In genomic region chr19:5138606-5139594, GRCh38 we compare ENCODE assay signal across 8 cellular contexts.
A peak's percentile ranks its signal among the peaks of the same experiment; 100 is the strongest.
DNase-seq lines count a peak whose midpoint lies in the region; ATAC-seq lines count a peak whose summit lies in the region.

No MANE protein-coding gene starts in this region.

- in situ Hi-C loops in G401 (cut with HindIII; ENCODE audit: low sequenced_read_pairs) (no loop called here), HAP-1 (cut with MboI; ENCODE audit: low sequenced_read_pairs) (no loop called here)

- no peak overlapping the region for H3K4me3 ChIP-seq in HAP-1

- peak; percentile 27 for DNase-seq in G401 (ENCODE audit: low spot score)
- DNase-seq in T-helper 2 cell treated with Interferon-gamma antibody and Interleukin-4, amounts not matched to agents 5 μg/mL and 100 μg/mL, for 36 hours (ENCODE audit: low spot score): peak; percentile 86
- peak; percentile 93 for DNase-seq in amniotic epithelial cell (ENCODE audit: low read depth)
- peak; percentile 91 for DNase-seq in naive B cell
- DNase-seq in superior temporal gyrus (ENCODE audit: extremely low spot score): peak; percentile 32
- DNase-seq in middle frontal gyrus (ENCODE audit: extremely low spot score, low spot score): no peak
- DNase-seq in HAP-1 (ENCODE audit: low spot score in 2 of 2): no peak

- H3K9me3 ChIP-seq in HAP-1: no peaks in the 10 kb centered on the region

- H3K4me3 Mint-ChIP-seq in T-helper 2 cell treated with Interferon-gamma antibody and Interleukin-4, amounts not matched to agents 5 μg/mL and 100 μg/mL, for 36 hours: peak overlapping the region; percentile 75
- peak overlapping the region; percentile 67 to 92 (median 86) for H3K4me3 Mint-ChIP-seq in naive B cell

- H3K4me1 ChIP-seq in HAP-1: no peaks in the 10 kb centered on the region

- no peaks in the 10 kb centered on the region for H3K27me3 ChIP-seq in HAP-1 (ENCODE audit: low read depth)

- H3K4me1 Mint-ChIP-seq in T-helper 2 cell treated with Interferon-gamma antibody and Interleukin-4, amounts not matched to agents 5 μg/mL and 100 μg/mL, for 36 hours (ENCODE audit: low read depth): peaks cover 23% of the 10 kb centered on the region
- H3K4me1 Mint-ChIP-seq in naive B cell: peaks cover 34 to 64% (median 46%) of the 10 kb centered on the region in 3 donors

- H3K36me3 Mint-ChIP-seq in T-helper 2 cell treated with Interferon-gamma antibody and Interleukin-4, amounts not matched to agents 5 μg/mL and 100 μg/mL, for 36 hours (ENCODE audit: low read depth): peaks cover 42% of the 10 kb centered on the region
- peaks cover 12 to 21% of the 10 kb centered on the region in 2 donors for H3K36me3 Mint-ChIP-seq in naive B cell

- H3K27me3 Mint-ChIP-seq in T-helper 2 cell treated with Interferon-gamma antibody and Interleukin-4, amounts not matched to agents 5 μg/mL and 100 μg/mL, for 36 hours (ENCODE audit: low read depth): peaks cover 4% of the 10 kb centered on the region
- no peaks in the 10 kb centered on the region for H3K27me3 Mint-ChIP-seq in naive B cell

- no peaks in the 10 kb centered on the region for H3K9me3 Mint-ChIP-seq in T-helper 2 cell treated with Interferon-gamma antibody and Interleukin-4, amounts not matched to agents 5 μg/mL and 100 μg/mL, for 36 hours
- H3K9me3 Mint-ChIP-seq in naive B cell: peaks cover 0 to 4% (median 0%) of the 10 kb centered on the region in 7 donors

- H3K27ac Mint-ChIP-seq in T-helper 2 cell treated with Interferon-gamma antibody and Interleukin-4, amounts not matched to agents 5 μg/mL and 100 μg/mL, for 36 hours: peak overlapping the region; percentile 93
- peak overlapping the region; percentile 95 to 100 (median 98) for H3K27ac Mint-ChIP-seq in naive B cell

- peaks cover 18% of the 10 kb centered on the region for H3K36me3 ChIP-seq in HAP-1 (replicated peaks)

- ATAC-seq in HG02610 (IDR thresholded peaks at IDR 0.05; ENCODE audit: unreplicated experiment) (peak; percentile 62), naive B cell (ENCODE audit: low read depth in 2 of 2) (peak; percentile 64 to 77)

Comparison
In these comparisons a context has a peak if more than half of its experiments do, and no peak if none do; other contexts are left out.
1. DNase-seq: peak in G401 (single experiment), T-helper 2 cell treated with Interferon-gamma antibody and Interleukin-4, amounts not matched to agents 5 μg/mL and 100 μg/mL, for 36 hours (single experiment), amniotic epithelial cell (single experiment), naive B cell (single experiment) and superior temporal gyrus (single experiment); none in middle frontal gyrus (single experiment) and HAP-1 (0 of 2).